27 cellular contexts compared by ENCODE assay signal in the genomic region with DNA sequence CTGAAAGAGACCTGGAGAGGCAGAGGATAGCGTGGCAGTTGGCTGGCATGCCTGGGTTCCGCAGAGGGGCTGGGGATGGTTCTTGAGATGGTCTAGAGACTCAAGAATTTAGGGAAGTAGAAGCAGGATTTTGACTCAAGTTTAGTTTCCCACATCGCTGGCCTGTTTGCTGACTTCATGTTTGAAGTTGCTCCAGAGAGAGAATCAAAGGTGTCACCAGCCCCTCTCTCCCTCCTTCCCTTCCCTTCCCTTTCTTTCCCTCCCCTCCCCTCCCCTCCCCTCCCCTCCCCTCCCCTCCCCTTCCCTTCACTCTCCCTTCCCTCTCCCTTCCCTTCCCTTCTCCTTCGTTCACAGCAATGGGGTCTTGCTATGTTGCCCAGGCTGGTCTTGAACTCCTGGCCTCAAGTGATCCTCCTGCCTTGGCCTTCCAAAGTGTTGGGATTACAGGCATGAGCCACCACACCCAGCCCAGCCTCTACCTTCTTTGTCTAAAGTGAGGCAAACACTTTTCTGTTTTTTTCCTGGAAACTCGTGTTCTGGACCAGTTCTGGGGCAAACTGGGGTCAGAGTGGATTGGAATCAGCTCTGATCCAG. TPM values are rescaled to one million over a fixed set of nuclear protein-coding genes. Genes with fewer than 3 reads are reported as not detected.
"Had no signal": no experiment of that assay in that cellular context is flagged by ENCODE, and none has a peak within 500 bp of the region (broad histone marks: within the 10 kb centered on the region; RNA-seq: fewer than 3 reads in every experiment).

No MANE protein-coding gene starts in this region.

- H3K27ac ChIP-seq: colonic mucosa, esophagus muscularis mucosa, foreskin keratinocyte, heart right ventricle, left lung, neutrophil, pancreas, sigmoid colon, stomach, thyroid gland had no signal

- H3K9me3 ChIP-seq: colonic mucosa, esophagus muscularis mucosa, heart right ventricle, left lung, neutrophil, pancreas, sigmoid colon, stomach, thyroid gland had no signal

- H3K27me3 ChIP-seq: colonic mucosa, pancreas, thyroid gland had no signal

- H3K4me1 ChIP-seq: colonic mucosa, esophagus muscularis mucosa, foreskin keratinocyte, heart right ventricle, left lung, sigmoid colon, stomach, thyroid gland had no signal

- FAIRE-seq: endothelial cell of umbilical vein, islet of Langerhans, pancreas had no signal

- H3K4me3 ChIP-seq: colonic mucosa, esophagus muscularis mucosa, heart right ventricle, left lung, pancreas, sigmoid colon, stomach, thyroid gland had no signal

- H3K36me3 ChIP-seq: colonic mucosa, left lung, neutrophil, pancreas, sigmoid colon, thyroid gland had no signal

- DNase-seq: colonic mucosa; effector memory CD4-positive, alpha-beta T cell; foreskin keratinocyte; glutamatergic neuron; heart right ventricle; hippocampal formation; left cardiac atrium; mesendoderm; midbrain; naive thymus-derived CD4-positive, alpha-beta T cell; sigmoid colon; stimulated activated CD4-positive, alpha-beta T cell treated with anti-CD3 and anti-CD28 coated beads, Interleukin-2, amount 100 ng/mL, for 24 hours; stimulated activated CD4-positive, alpha-beta T cell treated with anti-CD3 and anti-CD28 coated beads, Interleukin-4, amount 100 ng/mL, for 24 hours; stimulated activated naive CD4-positive, alpha-beta T cell treated with Interleukin-2 at 50 U/mL for 16 hours; stomach; thyroid gland; trophoblast cell had no signal

- ATAC-seq: foreskin keratinocyte; heart right ventricle; left cardiac atrium; left lung; naive thymus-derived CD4-positive, alpha-beta T cell; pancreas; stimulated activated effector memory CD8-positive, alpha-beta T cell treated with anti-CD3 and anti-CD28 coated beads, Interleukin-12 subunit alpha, Interleukin-12 subunit beta, amount 100 ng/mL, for 72 hours had no signal

RNA-seq across cellular contexts. Expression of a gene that starts 10.2 kb away (rescaled TPM):
- total RNA-seq: epithelial cell of proximal tubule; foreskin keratinocyte; naive thymus-derived CD4-positive, alpha-beta T cell had no signal
- polyA plus RNA-seq: foreskin keratinocyte; naive thymus-derived CD4-positive, alpha-beta T cell had no signal

RNA-seq across cellular contexts. Expression of a gene that starts 12.0 kb away (rescaled TPM):
- total RNA-seq: chondrocyte; endothelial cell of umbilical vein; epithelial cell of proximal tubule; foreskin keratinocyte; lung microvascular endothelial cell; naive thymus-derived CD4-positive, alpha-beta T cell; stomach had no signal
- polyA plus RNA-seq: foreskin keratinocyte; naive thymus-derived CD4-positive, alpha-beta T cell had no signal
